Comparison of ENCODE assay signal across 8 cellular contexts in the genomic region with DNA sequence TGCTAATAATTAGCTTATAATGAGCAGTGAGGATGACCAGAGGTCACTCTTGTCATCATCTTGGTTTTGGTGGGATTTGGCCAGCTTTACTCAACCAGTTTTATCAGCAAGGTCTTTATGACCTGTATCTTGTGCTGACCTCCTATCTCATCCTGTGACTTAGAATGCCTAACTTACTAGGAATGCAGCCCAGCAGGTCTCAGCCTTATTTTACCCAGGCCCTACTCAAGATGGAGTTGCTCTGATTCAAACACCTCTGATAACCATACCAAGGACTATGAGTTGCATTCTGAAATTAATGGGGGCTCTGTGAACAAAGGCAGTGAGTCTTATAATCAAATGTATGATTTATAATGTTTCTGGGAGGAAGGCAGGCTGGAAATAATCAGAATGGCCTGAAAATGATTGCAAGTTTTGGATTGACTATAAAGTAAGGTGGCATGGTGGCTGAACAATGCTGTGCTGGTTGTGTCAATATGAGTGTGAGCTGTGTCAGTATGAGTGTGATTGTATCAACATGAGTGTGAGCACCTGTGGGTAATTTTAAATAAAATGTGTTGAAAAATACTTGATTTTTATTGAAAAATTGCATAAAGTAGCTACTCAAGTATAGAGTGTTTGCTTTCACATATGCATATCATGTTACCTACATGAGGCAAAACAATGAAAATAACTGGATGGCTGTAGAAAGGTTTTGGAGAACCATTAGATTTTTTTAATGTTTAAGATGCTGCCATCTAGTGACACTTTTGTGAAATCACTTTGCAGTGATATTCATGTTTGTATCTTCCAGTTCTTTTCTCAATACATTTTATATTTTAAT.
A peak's percentile ranks its signal among the peaks of the same experiment; 100 is the strongest.
DNase-seq lines count a peak whose midpoint lies in the region; ATAC-seq, FAIRE-seq and TF ChIP-seq lines count a peak whose summit lies in the region.

No MANE protein-coding gene starts in this region.

- H3K9me3 ChIP-seq in HCT116 (ENCODE audit: control insufficient read depth in 1 of 2, insufficient read depth in 1 of 2, low read depth in 1 of 2, low read length in 2 of 2) = no peaks in the 10 kb centered on the region
- no peaks in the 10 kb centered on the region for H3K9me3 ChIP-seq in GM12878 (replicated peaks; ENCODE audit: control insufficient read depth, insufficient read depth, low read length)

- H2AFZ ChIP-seq in HCT116 (ENCODE audit: low read depth, low read length, poor library complexity, severe bottlenecking) (no peak overlapping the region), GM12878 (ENCODE audit: control insufficient read depth, low read depth, low read length) (no peak overlapping the region)

- TF ChIP-seq RAD21 in HCT116 (IDR thresholded peaks at IDR 0.05; ENCODE audit: low read depth) (peak; percentile 59), GM12878 (IDR thresholded peaks at IDR 0.05; ENCODE audit: insufficient read depth, low read depth, low read length) (peak; percentile 68)

- RAD21 ChIA-PET in HCT116 (lab: Charles Lee; ENCODE audit: low non-redundant PET in 1 of 2, low total read pairs in 2 of 2, uncharacterized antibody in 2 of 2, unreplicated experiment in 2 of 2) (no interaction called here), GM12878 (lab: Charles Lee; ENCODE audit: unreplicated experiment) (interaction anchor here (0.5 to 3.7 kb wide), 16 partner anchors 10 to 818 kb away, joined by 3 to 33 read pairs (median 5); partner anchors contain the start of gene KYNU)

- SMC1A ChIA-PET in GM12878 (lab: Charles Lee; ENCODE audit: uncharacterized antibody, unreplicated experiment) = interaction anchor here (0.6 to 7.9 kb wide), 41 partner anchors 8 to 340 kb away, joined by 3 to 64 read pairs (median 4); partner anchors contain the start of gene KYNU

- H4K20me1 ChIP-seq in HCT116 (ENCODE audit: insufficient read depth) (no peaks in the 10 kb centered on the region), GM12878 (ENCODE audit: control insufficient read depth, insufficient read depth) (no peaks in the 10 kb centered on the region)

- TF ChIP-seq CTCF in HCT116 (IDR thresholded peaks at IDR 0.05 in 2 of 3, conservative IDR thresholded peaks at IDR 0.05 in 1 of 3; ENCODE audit: borderline replicate concordance in 1 of 3, insufficient read depth in 1 of 3, low read depth in 2 of 3, low read length in 2 of 3) (peak; percentile 39 to 57 (median 43); a peak in 5 of 6 replicates), GM12878 (IDR thresholded peaks at IDR 0.05 in 2 of 3, conservative IDR thresholded peaks at IDR 0.05 in 1 of 3; ENCODE audit: control insufficient read depth in 2 of 3, extremely low read depth in 1 of 3, insufficient read depth in 1 of 3, low read depth in 3 of 3, low read length in 3 of 3) (peak; percentile 42 to 66 (median 43); a peak in 5 of 6 replicates)

- peak; percentile 38 for FAIRE-seq in GM12878 (lab: Jason Lieb, UNC)

- no peaks in the 10 kb centered on the region for H3K9me2 ChIP-seq in HCT116 (ENCODE audit: insufficient read depth)

- H3K4me1 ChIP-seq in HCT116 (ENCODE audit: control insufficient read depth in 1 of 2, insufficient read depth in 2 of 2, low read length in 2 of 2) = no peaks in the 10 kb centered on the region
- peaks cover 19% of the 10 kb centered on the region for H3K4me1 ChIP-seq in GM12878 (ENCODE audit: control insufficient read depth, insufficient read depth, low read length)

- H3K4me2 ChIP-seq in HCT116 (ENCODE audit: low read length) (no peak overlapping the region), GM12878 (ENCODE audit: control insufficient read depth, insufficient read depth) (no peak overlapping the region)

- TF ChIP-seq POLR2A in HCT116 (IDR thresholded peaks at IDR 0.05; ENCODE audit: borderline replicate concordance, extremely low read depth, insufficient read depth, insufficient read length) (no peak), GM12878 (IDR thresholded peaks at IDR 0.05; ENCODE audit: low read depth, low read length) (no peak)

- H3K36me3 ChIP-seq in HCT116 (ENCODE audit: control insufficient read depth in 1 of 2, insufficient read depth in 2 of 2, low read length in 2 of 2) (no peaks in the 10 kb centered on the region), GM12878 (ENCODE audit: control insufficient read depth in 2 of 2, insufficient read depth in 2 of 2, low read length in 1 of 2) (peaks cover 0 to 1% of the 10 kb centered on the region in 2 experiments; a peak in 1 of 4 replicates)

- DNase-seq in NCI-H1417 (lab: John Stamatoyannopoulos, UW) (peak; percentile 4 to 64 (median 4)), NCI-H1417 treated with DMSO at 0.1 percent for 48 hours (lab: John Stamatoyannopoulos, UW) (no peak), HCT116 (ENCODE audit: low read depth, low spot score) (peak; percentile 16), NCI-H2029 (lab: John Stamatoyannopoulos, UW) (peak; percentile 21), GM12878 (ENCODE audit: low read depth, low spot score) (no peak), lung microvascular endothelial cell (ENCODE audit: low read depth in 2 of 2) (peak; percentile 46 to 62), NCI-H187 treated with DMSO at 0.1 percent for 48 hours (lab: John Stamatoyannopoulos, UW) (no peak)
- DNase-seq in stimulated activated CD4-positive, alpha-beta T cell treated with anti-CD3 and anti-CD28 coated beads, Interleukin-12 subunit alpha, Interleukin-12 subunit beta, amount 100 ng/mL, for 4 hours = no peak

- H3K27me3 ChIP-seq in HCT116 (ENCODE audit: insufficient read depth, low read length) = no peaks in the 10 kb centered on the region
- no peaks in the 10 kb centered on the region for H3K27me3 ChIP-seq in GM12878 (replicated peaks in 1 of 2; ENCODE audit: control insufficient read depth in 2 of 2, insufficient read depth in 2 of 2, low read length in 1 of 2)

- CTCF ChIA-PET in HCT116 (lab: Charles Lee) (interaction anchor here (1.1 to 2.9 kb wide), 6 partner anchors 9 to 814 kb away, joined by 3 to 10 read pairs (median 4); no protein-coding TSS in a partner anchor), GM12878 (lab: Yijun Ruan, JAX) (interaction anchor here (0.6 to 10.0 kb wide), 48 partner anchors 8 to 615 kb away, joined by 3 to 124 read pairs (median 4); partner anchors contain the start of gene KYNU)

- in situ Hi-C loops in GM12878 (cut with MboI) = loop anchor here (25.0 kb wide), 1 partner anchor 693 kb away; no protein-coding TSS in a partner anchor

- H3K79me2 ChIP-seq in HCT116 (ENCODE audit: insufficient read depth, low read length) (no peaks in the 10 kb centered on the region), GM12878 (ENCODE audit: control insufficient read depth, insufficient read depth, low read length) (no peaks in the 10 kb centered on the region)

- intact Hi-C loops in HCT116 (cut with micrococcal nuclease) (loop anchor here (2.0 to 5.0 kb wide), 2 partner anchors 298 to 813 kb away; no protein-coding TSS in a partner anchor), GM12878 (cut with micrococcal nuclease; ENCODE audit: unreplicated experiment) (loop anchor here (2.0 to 10.0 kb wide), 4 partner anchors 102 to 686 kb away; no protein-coding TSS in a partner anchor)

- H3K9ac ChIP-seq in HCT116 (ENCODE audit: low read length) (no peak overlapping the region), GM12878 (ENCODE audit: control insufficient read depth, insufficient read depth, low read length) (no peak overlapping the region)

- H3K27ac ChIP-seq in HCT116 (ENCODE audit: low read depth, low read length) = no peak overlapping the region
- no peak overlapping the region for H3K27ac ChIP-seq in GM12878 (ENCODE audit: control insufficient read depth, insufficient read depth)

- POLR2A ChIA-PET in HCT116 (lab: Charles Lee) (no interaction called here), GM12878 (lab: Charles Lee) (interaction anchor here (0.9 to 1.7 kb wide), 2 partner anchors 103 to 106 kb away, joined by 3 to 5 read pairs; partner anchors contain the start of gene KYNU)

- peak; percentile 47; the same call in 1 of the 2 replicates for ATAC-seq in HCT116
- peak; percentile 58 for ATAC-seq in GM12878

- H3K4me3 ChIP-seq in HCT116 (replicated peaks in 1 of 2; ENCODE audit: low read depth in 1 of 2, low read length in 2 of 2) = no peak overlapping the region
- H3K4me3 ChIP-seq in GM12878 = no peak overlapping the region

- BruUV-seq in HCT116 (replicated peaks; lab: Mats Ljungman, UMichigan) (no TSS peak), GM12878 (replicated peaks; lab: Mats Ljungman, UMichigan) (no TSS peak)

- no peak for TF ChIP-seq EP300 in GM12878 (IDR thresholded peaks at IDR 0.05; ENCODE audit: borderline replicate concordance in 1 of 2, control insufficient read depth in 1 of 2, low read depth in 2 of 2, low read length in 2 of 2)

TF ChIP-seq in HCT116, 20 proteins besides CTCF, POLR2A, EP300 and RAD21 (continues in another document):
- no peak for TF ChIP-seq ZNF274 (IDR thresholded peaks at IDR 0.05; ENCODE audit: low read depth, low read length)

TF ChIP-seq in GM12878, 131 proteins besides CTCF, POLR2A, EP300 and RAD21:
- TF ChIP-seq SMC3 (IDR thresholded peaks at IDR 0.05; ENCODE audit: borderline replicate concordance, low read length) (peak; percentile 63; the same call in 1 of the 2 replicates), BCL11A (IDR thresholded peaks at IDR 0.05; ENCODE audit: low read depth, low read length) (peak; percentile 74; the same call in 1 of the 2 replicates), SRF (IDR thresholded peaks at IDR 0.05; ENCODE audit: low read depth in 2 of 2, low read length in 2 of 2) (peak in 1 of 2 experiments; percentile 45; a peak in 1 of 4 replicates), NFIC (IDR thresholded peaks at IDR 0.05; ENCODE audit: low read depth, low read length) (peak; percentile 69; the same call in 1 of the 2 replicates), IRF4 (IDR thresholded peaks at IDR 0.05; ENCODE audit: low read depth, low read length) (peak; percentile 42; the same call in 1 of the 2 replicates), ASH2L (IDR thresholded peaks at IDR 0.05; ENCODE audit: borderline replicate concordance, low read depth) (no peak), CEBPB (IDR thresholded peaks at IDR 0.05; ENCODE audit: borderline replicate concordance in 1 of 2, low read depth in 2 of 2, low read length in 2 of 2) (no peak), JUNB (IDR thresholded peaks at IDR 0.05) (peak; percentile 93)
TF ChIP-seq in GM12878: peak in this region for 6.

Comparison
In these comparisons a context has a peak if more than half of its experiments do, and no peak if none do; other contexts are left out.
1. DNase-seq: peak in NCI-H1417 (3 of 3), HCT116 (single experiment), NCI-H2029 (single experiment) and lung microvascular endothelial cell (2 of 2); none in NCI-H1417 treated with DMSO at 0.1 percent for 48 hours (single experiment), GM12878 (single experiment), stimulated activated CD4-positive, alpha-beta T cell treated with anti-CD3 and anti-CD28 coated beads, Interleukin-12 subunit alpha, Interleukin-12 subunit beta, amount 100 ng/mL, for 4 hours (single experiment) and NCI-H187 treated with DMSO at 0.1 percent for 48 hours (single experiment).